ENCODE assay signal across 12 cellular contexts in the genomic region with DNA sequence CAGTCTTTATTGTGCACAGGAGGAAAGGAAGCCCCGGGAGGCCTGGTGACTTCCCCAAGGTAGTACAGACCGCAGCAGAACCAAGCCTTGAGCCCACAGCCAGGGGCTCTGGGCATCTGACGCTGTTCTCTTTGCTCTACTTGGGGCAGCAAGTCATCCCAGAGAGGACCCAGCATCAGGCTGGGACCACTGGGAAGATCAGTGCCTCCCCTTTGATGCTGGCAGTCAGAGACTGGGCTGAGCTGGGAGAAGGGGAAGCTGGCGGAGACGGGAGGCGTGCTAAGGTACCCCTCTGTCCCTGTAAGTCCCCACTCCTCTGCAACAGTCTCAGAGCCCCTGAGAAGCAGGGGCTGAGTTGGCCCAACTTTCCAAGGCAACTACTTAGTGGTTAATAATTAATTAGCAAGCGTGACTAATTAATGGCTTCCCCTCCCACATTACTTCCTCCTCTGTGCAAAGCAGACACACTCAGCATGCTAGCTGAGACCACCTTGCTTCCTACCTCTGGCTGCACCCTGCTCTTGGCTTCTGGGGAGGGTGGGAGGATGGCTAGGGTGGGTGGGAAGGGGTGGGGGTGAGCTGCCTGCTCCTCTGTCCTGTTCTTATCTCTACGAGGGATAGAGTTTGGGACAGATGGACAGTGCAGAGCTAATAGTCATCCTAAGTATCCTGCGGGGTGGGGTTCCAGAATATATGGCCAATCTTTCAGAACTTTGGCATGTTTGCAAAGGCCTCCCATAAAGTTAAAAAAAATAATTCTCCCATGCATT. TPM values are rescaled to one million over a fixed set of nuclear protein-coding genes. Genes with fewer than 3 reads are reported as not detected.
DNase-seq lines count a peak whose midpoint lies in the region; ATAC-seq, FAIRE-seq and TF ChIP-seq lines count a peak whose summit lies in the region.
"Had no signal": no experiment of that assay in that cellular context is flagged by ENCODE, and none has a peak within 500 bp of the region (broad histone marks: within the 10 kb centered on the region; RNA-seq: fewer than 3 reads in every experiment).

No MANE protein-coding gene starts in this region.

- peaks cover 22% of the 10 kb centered on the region for H3K4me1 ChIP-seq in astrocyte (ENCODE audit: insufficient read depth, low read length)

- H3K4me2 ChIP-seq in astrocyte (ENCODE audit: low read length): peak overlapping the region; percentile 60

- TF ChIP-seq CTCF in astrocyte (IDR thresholded peaks at IDR 0.05; ENCODE audit: insufficient read depth, low read depth, low read length) (no peak), nephron progenitor cell (IDR thresholded peaks at IDR 0.05) (no peak), HFFc6 (IDR thresholded peaks at IDR 0.05) (no peak)

- peaks cover 41% of the 10 kb centered on the region for H3K4me1 Mint-ChIP-seq in astrocyte (ENCODE audit: low read depth, unreplicated experiment)
- peaks cover 75% of the 10 kb centered on the region for H3K4me1 Mint-ChIP-seq in nephron progenitor cell
- H3K4me1 Mint-ChIP-seq in HFFc6 (ENCODE audit: low read depth): peaks cover 15% of the 10 kb centered on the region

- no peaks in the 10 kb centered on the region for H3K79me2 ChIP-seq in astrocyte (ENCODE audit: insufficient read depth, low read length)

- H3K27ac ChIP-seq in astrocyte (ENCODE audit: low read depth, low read length): no peak overlapping the region

- no peak overlapping the region for H3K4me3 Mint-ChIP-seq in astrocyte (ENCODE audit: unreplicated experiment)
- H3K4me3 Mint-ChIP-seq in nephron progenitor cell: peak overlapping the region; percentile 48
- no peak overlapping the region for H3K4me3 Mint-ChIP-seq in HFFc6

- H3K27me3 ChIP-seq in astrocyte (ENCODE audit: insufficient read depth, low read length): peaks cover 7% of the 10 kb centered on the region

- no peak for FAIRE-seq in astrocyte (lab: Jason Lieb, UNC)

- no peak for DNase-seq in astrocyte (ENCODE audit: low read depth)
- DNase-seq in nephron progenitor cell: no peak
- no peak for DNase-seq in HFFc6
- DNase-seq: activated CD4-positive, alpha-beta T cell treated with anti-CD3 and anti-CD28 coated beads, Interleukin-2, amount 50 U/mL, for 1 hour; DMS153; NCI-H2227 treated with DMSO at 0.1 percent for 48 hours had no signal

- no peak overlapping the region for H3K4me3 ChIP-seq in astrocyte (ENCODE audit: insufficient read depth, low read depth, low read length)

- no peak overlapping the region for H3K9ac ChIP-seq in astrocyte (ENCODE audit: low read length)

- no peak overlapping the region for H2AFZ ChIP-seq in astrocyte (ENCODE audit: low read depth, low read length)

- no peaks in the 10 kb centered on the region for H3K27me3 Mint-ChIP-seq in astrocyte (ENCODE audit: low read depth, unreplicated experiment)
- no peaks in the 10 kb centered on the region for H3K27me3 Mint-ChIP-seq in nephron progenitor cell (ENCODE audit: low read depth, poor library complexity)
- H3K27me3 Mint-ChIP-seq in HFFc6 (ENCODE audit: insufficient read depth): peaks cover 57% of the 10 kb centered on the region

- H3K9me3 ChIP-seq in astrocyte (ENCODE audit: insufficient read depth, low read depth, low read length): no peaks in the 10 kb centered on the region

- H3K36me3 Mint-ChIP-seq in astrocyte (ENCODE audit: low read depth, unreplicated experiment): peaks cover 4% of the 10 kb centered on the region
- peaks cover 20% of the 10 kb centered on the region for H3K36me3 Mint-ChIP-seq in nephron progenitor cell (ENCODE audit: low read depth)
- no peaks in the 10 kb centered on the region for H3K36me3 Mint-ChIP-seq in HFFc6 (ENCODE audit: low read depth)
- H3K36me3 Mint-ChIP-seq: brain had no signal

- peak; percentile 69 for ATAC-seq in GM18907 (IDR thresholded peaks at IDR 0.05; ENCODE audit: unreplicated experiment)
- ATAC-seq in HG03108 (IDR thresholded peaks at IDR 0.05; ENCODE audit: unreplicated experiment): peak; percentile 43
- ATAC-seq in GM19328 (IDR thresholded peaks at IDR 0.05; ENCODE audit: unreplicated experiment): no peak
- no peak for ATAC-seq in GM18502 (IDR thresholded peaks at IDR 0.05; ENCODE audit: poor library complexity, unreplicated experiment)
- no peak for ATAC-seq in GM21367 (IDR thresholded peaks at IDR 0.05; ENCODE audit: unreplicated experiment)

- no peaks in the 10 kb centered on the region for H3K36me3 ChIP-seq in astrocyte (ENCODE audit: insufficient read depth, low read length)

- H3K9me3 Mint-ChIP-seq in astrocyte (ENCODE audit: unreplicated experiment) (peaks cover 4% of the 10 kb centered on the region), nephron progenitor cell (no peaks in the 10 kb centered on the region), HFFc6 (no peaks in the 10 kb centered on the region)
- H3K9me3 Mint-ChIP-seq: brain had no signal

- H3K27ac Mint-ChIP-seq in astrocyte (ENCODE audit: unreplicated experiment) (peak overlapping the region; percentile 95), nephron progenitor cell (no peak overlapping the region), HFFc6 (no peak overlapping the region)

- H4K20me1 ChIP-seq in astrocyte (ENCODE audit: insufficient read depth, low read length): no peaks in the 10 kb centered on the region

RNA-seq across cellular contexts. Expression of gene INAVA, which starts 1.3 kb away (rescaled TPM):
- 9.5 and 10.3 TPM in 2 replicates for total RNA-seq in astrocyte
- total RNA-seq in HFFc6 (2021; fragmentation: NEBNext Ultra II Directional; extraction: Animal tissue kit (Norgen Biotek cat#: 25700)): not detected

RNA-seq across cellular contexts. Expression of gene GPR25, which starts 23.2 kb away (rescaled TPM):
- not detected in 2 replicates for total RNA-seq in astrocyte
- total RNA-seq in HFFc6 (2021; fragmentation: NEBNext Ultra II Directional; extraction: Animal tissue kit (Norgen Biotek cat#: 25700)): not detected

Comparison
In these comparisons a context has a peak if more than half of its experiments do, and no peak if none do; other contexts are left out.
1. ATAC-seq: peak in GM18907 (single experiment) and HG03108 (single experiment); none in GM19328 (single experiment), GM18502 (single experiment) and GM21367 (single experiment).